ENCODE assay signal across 22 cellular contexts in the genomic region with DNA sequence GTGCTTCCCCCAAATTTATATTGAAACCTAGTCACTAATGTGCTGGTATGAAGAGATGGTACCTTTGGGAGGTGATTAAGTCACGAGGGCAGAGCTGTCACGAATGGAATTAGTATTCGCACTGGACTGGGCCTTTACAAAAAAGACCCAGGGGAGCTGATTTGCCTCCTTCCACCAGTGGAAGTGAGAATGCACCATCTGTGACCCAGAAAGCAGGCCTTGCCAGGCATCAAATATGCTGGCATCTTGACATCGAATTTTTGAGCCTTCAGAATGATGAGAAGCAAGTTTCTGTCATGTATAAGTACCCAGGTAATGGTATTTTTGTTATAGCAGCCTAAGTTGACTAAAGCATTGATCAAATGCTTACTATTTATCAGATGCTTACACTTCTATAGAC.
"Had no signal": no experiment of that assay in that cellular context is flagged by ENCODE, and none has a peak within 500 bp of the region (broad histone marks: within the 10 kb centered on the region; RNA-seq: fewer than 3 reads in every experiment).

No MANE protein-coding gene starts in this region.

- H3K9me3 Mint-ChIP-seq: dendritic cell treated with granulocyte-macrophage colony-stimulating factor and Interleukin-4, amounts not matched to agents 40 ng/mL and 50 ng/mL, for 4 days; endodermal cell; mesothelial cell of epicardium had no signal

- H3K36me3 ChIP-seq: esophagus squamous epithelium, gastrocnemius medialis, heart right ventricle, left lung, lower lobe of right lung had no signal

- H3K27ac Mint-ChIP-seq: dendritic cell treated with granulocyte-macrophage colony-stimulating factor and Interleukin-4, amounts not matched to agents 40 ng/mL and 50 ng/mL, for 4 days; effector memory CD8-positive, alpha-beta T cell; endodermal cell; mesothelial cell of epicardium; naive B cell had no signal

- H3K36me3 Mint-ChIP-seq: mesothelial cell of epicardium, naive B cell had no signal

- H3K27me3 ChIP-seq: esophagus squamous epithelium, gastrocnemius medialis, heart right ventricle, left lung had no signal

- H3K4me3 Mint-ChIP-seq: dendritic cell treated with granulocyte-macrophage colony-stimulating factor and Interleukin-4, amounts not matched to agents 40 ng/mL and 50 ng/mL, for 4 days; effector memory CD8-positive, alpha-beta T cell; endodermal cell; mesothelial cell of epicardium; naive B cell had no signal

- H3K27me3 Mint-ChIP-seq: dendritic cell treated with granulocyte-macrophage colony-stimulating factor and Interleukin-4, amounts not matched to agents 40 ng/mL and 50 ng/mL, for 4 days; effector memory CD8-positive, alpha-beta T cell; naive B cell had no signal

- H3K4me1 ChIP-seq: esophagus squamous epithelium, left lung, lower lobe of right lung had no signal

- H3K4me1 Mint-ChIP-seq: endodermal cell, mesothelial cell of epicardium, naive B cell had no signal

- H3K27ac ChIP-seq: epithelial cell of prostate, esophagus squamous epithelium, gastrocnemius medialis, heart right ventricle, left lung, lower lobe of right lung had no signal

- DNase-seq: cortex of kidney; effector CD8-positive, alpha-beta T cell; effector memory CD8-positive, alpha-beta T cell; endodermal cell; erythroblast; esophagus squamous epithelium; foreskin fibroblast; foreskin melanocyte; gastrocnemius medialis; glutamatergic neuron; heart right ventricle; hippocampal formation; left cardiac atrium; left lung; left ventricle myocardium superior; lower lobe of right lung; mesenchymal stem cell; mucosa of descending colon; naive B cell had no signal

- H3K4me3 ChIP-seq: esophagus squamous epithelium, gastrocnemius medialis, heart right ventricle, left lung, lower lobe of right lung, mucosa of descending colon had no signal

- H3K9me3 ChIP-seq: esophagus squamous epithelium, gastrocnemius medialis, heart right ventricle, left lung, lower lobe of right lung, mucosa of descending colon had no signal
